In the genomic region with DNA sequence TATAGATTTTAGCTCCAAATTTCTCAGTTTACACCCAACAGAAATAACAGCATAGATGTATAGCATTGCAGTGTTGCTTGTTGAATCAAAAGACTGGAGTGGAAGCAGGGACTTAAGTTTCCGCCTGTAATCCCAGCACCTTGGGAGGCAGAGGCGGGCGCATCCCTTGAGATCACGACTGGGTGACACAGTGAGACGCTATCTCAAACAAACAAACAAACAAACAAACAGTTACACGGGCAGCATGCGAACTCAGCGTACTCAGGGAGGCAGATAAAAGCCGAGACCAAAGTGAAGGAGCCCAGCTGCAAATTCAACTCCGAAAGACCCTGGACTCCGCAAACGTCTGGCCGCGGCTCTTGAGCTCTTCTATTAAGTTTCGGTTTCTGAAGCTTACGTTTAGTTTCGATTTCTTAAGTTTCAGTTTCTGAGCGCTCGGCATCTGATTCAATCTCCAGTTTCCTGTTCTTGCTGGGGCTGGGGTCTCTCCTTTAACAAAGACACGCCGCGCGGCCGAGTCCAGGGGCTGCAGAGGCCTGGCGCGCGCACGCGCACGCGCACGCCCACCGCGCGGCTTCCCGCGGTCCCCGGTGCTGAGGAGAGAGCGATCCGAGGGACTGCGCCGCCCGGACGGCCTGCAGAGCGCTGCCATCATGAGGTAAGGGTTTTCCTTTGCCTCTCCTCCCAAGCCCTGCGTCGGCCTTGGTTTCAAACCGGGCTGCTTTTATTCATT, we compare ENCODE assay signal across 7 cellular contexts. TPM values are rescaled to one million over a fixed set of nuclear protein-coding genes. Genes with fewer than 3 reads are reported as not detected.
A peak's percentile ranks its signal among the peaks of the same experiment; 100 is the strongest.
DNase-seq lines count a peak whose midpoint lies in the region; ATAC-seq and TF ChIP-seq lines count a peak whose summit lies in the region.

A gene with protein sequence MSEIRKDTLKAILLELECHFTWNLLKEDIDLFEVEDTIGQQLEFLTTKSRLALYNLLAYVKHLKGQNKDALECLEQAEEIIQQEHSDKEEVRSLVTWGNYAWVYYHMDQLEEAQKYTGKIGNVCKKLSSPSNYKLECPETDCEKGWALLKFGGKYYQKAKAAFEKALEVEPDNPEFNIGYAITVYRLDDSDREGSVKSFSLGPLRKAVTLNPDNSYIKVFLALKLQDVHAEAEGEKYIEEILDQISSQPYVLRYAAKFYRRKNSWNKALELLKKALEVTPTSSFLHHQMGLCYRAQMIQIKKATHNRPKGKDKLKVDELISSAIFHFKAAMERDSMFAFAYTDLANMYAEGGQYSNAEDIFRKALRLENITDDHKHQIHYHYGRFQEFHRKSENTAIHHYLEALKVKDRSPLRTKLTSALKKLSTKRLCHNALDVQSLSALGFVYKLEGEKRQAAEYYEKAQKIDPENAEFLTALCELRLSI (plus strand): TSS at position 423 of the 733 bp plus-strand sequence. CDS start 231 bp downstream, at position 654.

- peaks cover 3% of the 10 kb centered on the region for H3K4me1 ChIP-seq in smooth muscle cell (ENCODE audit: low read depth)

- H3K36me3 ChIP-seq in smooth muscle cell (ENCODE audit: low read depth): no peaks in the 10 kb centered on the region

- H3K4me3 Mint-ChIP-seq in WTC11 (peak within 1 kb of the TSS; percentile 97), immature natural killer cell (peak within 1 kb of the TSS; percentile 97 to 99 (median 98))

- peak; percentile 45 for DNase-seq in NCI-H2107 treated with DMSO at 0.1 percent for 48 hours (lab: John Stamatoyannopoulos, UW; ENCODE audit: unreplicated experiment)
- DNase-seq in WTC11 (ENCODE audit: low spot score): peak; percentile 72
- DNase-seq in caudate nucleus (lab: John Stamatoyannopoulos, UW): peak in 55 of 61 donors; percentile 11 to 84 (median 60)
- peak; percentile 78 to 81 (median 79) for DNase-seq in immature natural killer cell
- peak; percentile 55 for DNase-seq in smooth muscle cell (lab: John Stamatoyannopoulos, UW; ENCODE audit: unreplicated experiment)

- H3K36me3 Mint-ChIP-seq in WTC11 (peaks cover 11% of the 10 kb centered on the region), immature natural killer cell (peaks cover 0 to 7% (median 5%) of the 10 kb centered on the region in 3 donors)

- WGBS in smooth muscle cell (ENCODE audit: low lambda C conversion rate): 2% methylated on average over 48 of the region's 48 CpGs

- CTCF ChIA-PET in WTC11 (lab: Charles Lee): interaction anchor here (0.7 to 2.3 kb wide), 4 partner anchors 21 to 686 kb away, joined by 3 to 5 read pairs (median 3); no protein-coding TSS in a partner anchor

- peaks cover 14% of the 10 kb centered on the region for H3K9me3 Mint-ChIP-seq in WTC11
- H3K9me3 Mint-ChIP-seq in immature natural killer cell: no peaks in the 10 kb centered on the region

- H3K27ac ChIP-seq in caudate nucleus (ENCODE audit: low read depth, low read length): peak within 1 kb of the TSS; percentile 95
- peak within 1 kb of the TSS; percentile 73 for H3K27ac ChIP-seq in smooth muscle cell (ENCODE audit: low read depth)

- H3K27ac Mint-ChIP-seq in WTC11: peak within 1 kb of the TSS; percentile 94
- H3K27ac Mint-ChIP-seq in immature natural killer cell: peak within 1 kb of the TSS; percentile 98 to 99 (median 99)

- peak within 1 kb of the TSS; percentile 85 for H3K4me3 ChIP-seq in smooth muscle cell

- peak within 1 kb of the TSS; percentile 96 for H2AFZ ChIP-seq in smooth muscle cell (ENCODE audit: low read depth)

- peak within 1 kb of the TSS; percentile 92 for H3K9ac ChIP-seq in smooth muscle cell (ENCODE audit: low read depth)

- H4K20me1 ChIP-seq in smooth muscle cell (ENCODE audit: low read depth): no peaks in the 10 kb centered on the region

- no peaks in the 10 kb centered on the region for H3K27me3 ChIP-seq in smooth muscle cell (ENCODE audit: low read depth)

- peak within 1 kb of the TSS; percentile 90 for H3K4me2 ChIP-seq in smooth muscle cell

- H3F3A ChIP-seq in smooth muscle cell (ENCODE audit: low read depth): no peaks in the 10 kb centered on the region

- no peaks in the 10 kb centered on the region for H3K9me3 ChIP-seq in smooth muscle cell (replicated peaks; ENCODE audit: low read depth)

- peak; percentile 84 for ATAC-seq in GM18511 (IDR thresholded peaks at IDR 0.05; ENCODE audit: unreplicated experiment)
- peak; percentile 79 for ATAC-seq in HG02870 (IDR thresholded peaks at IDR 0.05; ENCODE audit: unreplicated experiment)
- ATAC-seq in WTC11: peak; percentile 83

- H3K27me3 Mint-ChIP-seq in WTC11 (ENCODE audit: low read depth) (peaks cover 27% of the 10 kb centered on the region), immature natural killer cell (ENCODE audit: low read depth in 3 of 3) (peaks cover 8 to 15% (median 10%) of the 10 kb centered on the region in 3 donors)

- H3K4me1 Mint-ChIP-seq in WTC11: peaks cover 22% of the 10 kb centered on the region
- H3K4me1 Mint-ChIP-seq in immature natural killer cell: peaks cover 50 to 69% of the 10 kb centered on the region in 2 donors

- TF ChIP-seq CTCF in WTC11 (IDR thresholded peaks at IDR 0.05) (no peak), smooth muscle cell (IDR thresholded peaks at IDR 0.05; ENCODE audit: borderline replicate concordance, insufficient read depth, poor library complexity, severe bottlenecking) (no peak)

- POLR2A ChIA-PET in WTC11 (lab: Charles Lee): interaction anchor here (1.0 kb wide), 1 partner anchor 51 kb away, joined by 3 read pairs; no protein-coding TSS in a partner anchor

- H3K79me2 ChIP-seq in smooth muscle cell (ENCODE audit: low read depth): no peaks in the 10 kb centered on the region

TF ChIP-seq in WTC11, 78 proteins besides CTCF, POLR2A, EP300 and RAD21 (continues in another document):
- TF ChIP-seq, protein P1, sequence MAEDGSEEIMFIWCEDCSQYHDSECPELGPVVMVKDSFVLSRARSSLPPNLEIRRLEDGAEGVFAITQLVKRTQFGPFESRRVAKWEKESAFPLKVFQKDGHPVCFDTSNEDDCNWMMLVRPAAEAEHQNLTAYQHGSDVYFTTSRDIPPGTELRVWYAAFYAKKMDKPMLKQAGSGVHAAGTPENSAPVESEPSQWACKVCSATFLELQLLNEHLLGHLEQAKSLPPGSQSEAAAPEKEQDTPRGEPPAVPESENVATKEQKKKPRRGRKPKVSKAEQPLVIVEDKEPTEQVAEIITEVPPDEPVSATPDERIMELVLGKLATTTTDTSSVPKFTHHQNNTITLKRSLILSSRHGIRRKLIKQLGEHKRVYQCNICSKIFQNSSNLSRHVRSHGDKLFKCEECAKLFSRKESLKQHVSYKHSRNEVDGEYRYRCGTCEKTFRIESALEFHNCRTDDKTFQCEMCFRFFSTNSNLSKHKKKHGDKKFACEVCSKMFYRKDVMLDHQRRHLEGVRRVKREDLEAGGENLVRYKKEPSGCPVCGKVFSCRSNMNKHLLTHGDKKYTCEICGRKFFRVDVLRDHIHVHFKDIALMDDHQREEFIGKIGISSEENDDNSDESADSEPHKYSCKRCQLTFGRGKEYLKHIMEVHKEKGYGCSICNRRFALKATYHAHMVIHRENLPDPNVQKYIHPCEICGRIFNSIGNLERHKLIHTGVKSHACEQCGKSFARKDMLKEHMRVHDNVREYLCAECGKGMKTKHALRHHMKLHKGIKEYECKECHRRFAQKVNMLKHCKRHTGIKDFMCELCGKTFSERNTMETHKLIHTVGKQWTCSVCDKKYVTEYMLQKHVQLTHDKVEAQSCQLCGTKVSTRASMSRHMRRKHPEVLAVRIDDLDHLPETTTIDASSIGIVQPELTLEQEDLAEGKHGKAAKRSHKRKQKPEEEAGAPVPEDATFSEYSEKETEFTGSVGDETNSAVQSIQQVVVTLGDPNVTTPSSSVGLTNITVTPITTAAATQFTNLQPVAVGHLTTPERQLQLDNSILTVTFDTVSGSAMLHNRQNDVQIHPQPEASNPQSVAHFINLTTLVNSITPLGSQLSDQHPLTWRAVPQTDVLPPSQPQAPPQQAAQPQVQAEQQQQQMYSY (CRISPR knock-in tag; IDR thresholded peaks at IDR 0.05): no peak
- no peak for TF ChIP-seq RELA (CRISPR knock-in tag; IDR thresholded peaks at IDR 0.05; ENCODE audit: borderline replicate concordance)
- 0 out of 2 replicates have a peak, but pooled peaks have one; percentile 49 for TF ChIP-seq CREM (CRISPR knock-in tag; IDR thresholded peaks at IDR 0.05)
- 0 out of 2 replicates have a peak, but pooled peaks have one; percentile 38 for TF ChIP-seq KAT7 (CRISPR knock-in tag; IDR thresholded peaks at IDR 0.05; ENCODE audit: borderline replicate concordance)
- TF ChIP-seq, protein P2, sequence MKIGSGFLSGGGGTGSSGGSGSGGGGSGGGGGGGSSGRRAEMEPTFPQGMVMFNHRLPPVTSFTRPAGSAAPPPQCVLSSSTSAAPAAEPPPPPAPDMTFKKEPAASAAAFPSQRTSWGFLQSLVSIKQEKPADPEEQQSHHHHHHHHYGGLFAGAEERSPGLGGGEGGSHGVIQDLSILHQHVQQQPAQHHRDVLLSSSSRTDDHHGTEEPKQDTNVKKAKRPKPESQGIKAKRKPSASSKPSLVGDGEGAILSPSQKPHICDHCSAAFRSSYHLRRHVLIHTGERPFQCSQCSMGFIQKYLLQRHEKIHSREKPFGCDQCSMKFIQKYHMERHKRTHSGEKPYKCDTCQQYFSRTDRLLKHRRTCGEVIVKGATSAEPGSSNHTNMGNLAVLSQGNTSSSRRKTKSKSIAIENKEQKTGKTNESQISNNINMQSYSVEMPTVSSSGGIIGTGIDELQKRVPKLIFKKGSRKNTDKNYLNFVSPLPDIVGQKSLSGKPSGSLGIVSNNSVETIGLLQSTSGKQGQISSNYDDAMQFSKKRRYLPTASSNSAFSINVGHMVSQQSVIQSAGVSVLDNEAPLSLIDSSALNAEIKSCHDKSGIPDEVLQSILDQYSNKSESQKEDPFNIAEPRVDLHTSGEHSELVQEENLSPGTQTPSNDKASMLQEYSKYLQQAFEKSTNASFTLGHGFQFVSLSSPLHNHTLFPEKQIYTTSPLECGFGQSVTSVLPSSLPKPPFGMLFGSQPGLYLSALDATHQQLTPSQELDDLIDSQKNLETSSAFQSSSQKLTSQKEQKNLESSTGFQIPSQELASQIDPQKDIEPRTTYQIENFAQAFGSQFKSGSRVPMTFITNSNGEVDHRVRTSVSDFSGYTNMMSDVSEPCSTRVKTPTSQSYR (CRISPR knock-in tag; IDR thresholded peaks at IDR 0.05): no peak
- no peak for TF ChIP-seq ZNF396 (CRISPR knock-in tag; IDR thresholded peaks at IDR 0.05; ENCODE audit: borderline replicate concordance)
- no peak for TF ChIP-seq FOXJ3 (CRISPR knock-in tag; IDR thresholded peaks at IDR 0.05; ENCODE audit: borderline replicate concordance)
- no peak for TF ChIP-seq JAZF1 (CRISPR knock-in tag; IDR thresholded peaks at IDR 0.05)

RNA-seq across cellular contexts. Expression of the gene that starts here (rescaled TPM):
- total RNA-seq in WTC11 (2021) (1.7 to 2.0 TPM (median 1.8 TPM) in 3 replicates), smooth muscle cell (5.7 and 7.7 TPM in 2 replicates)
- polyA plus RNA-seq in immature natural killer cell (10 to 100 TPM in 2 of 3 donors, 1 to 10 TPM in 1; 9.2 to 10.4 (median 10.2) TPM), smooth muscle cell (2.2 and 4.9 TPM in 2 replicates)

Comparison
In these comparisons a context has a peak if more than half of its experiments do, and no peak if none do; other contexts are left out.
1. Peak in every context shown above with its lines: DNase-seq, ATAC-seq, H3K4me3 ChIP-seq and H3K27ac ChIP-seq.